ENCODE assay signal across 20 cellular contexts in the genomic region with DNA sequence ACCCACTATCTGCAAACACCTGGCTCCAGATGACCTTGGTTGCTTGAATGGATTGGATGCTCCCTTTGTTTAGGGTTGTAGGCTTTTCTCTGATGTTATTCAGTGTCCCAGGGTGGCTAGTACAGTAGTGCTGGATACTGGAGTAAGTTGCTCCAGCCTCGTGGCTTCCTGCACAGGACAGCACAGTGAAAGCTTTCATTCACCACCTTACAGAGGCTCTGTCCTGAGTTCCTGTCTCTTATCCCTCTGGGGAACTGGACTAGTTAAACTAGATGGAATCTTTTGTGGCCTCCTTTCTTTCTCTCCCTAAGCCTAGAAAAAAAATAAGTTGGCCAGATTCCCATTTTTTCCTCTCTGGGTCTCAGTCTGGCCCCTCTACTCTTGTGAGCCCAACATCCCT. TPM values are rescaled to one million over a fixed set of nuclear protein-coding genes. Genes with fewer than 3 reads are reported as not detected.
DNase-seq lines count a peak whose midpoint lies in the region; ATAC-seq and TF ChIP-seq lines count a peak whose summit lies in the region.
"Had no signal": no experiment of that assay in that cellular context is flagged by ENCODE, and none has a peak within 500 bp of the region (broad histone marks: within the 10 kb centered on the region; RNA-seq: fewer than 3 reads in every experiment).

No MANE protein-coding gene starts in this region.

- H3K4me3 ChIP-seq in breast epithelium = no peak overlapping the region
- H3K4me3 ChIP-seq: A549; BLaER1 treated with 17β-estradiol and CSF1 and Interleukin-3, amounts not matched to agents 10 nM and 100 nM had no signal

- no peak for ATAC-seq in CD4-positive, alpha-beta T cell (ENCODE audit: poor library complexity)
- ATAC-seq: A549 had no signal

- H3K4me1 Mint-ChIP-seq in MCF 10A (ENCODE audit: insufficient read depth, unreplicated experiment) (no peaks in the 10 kb centered on the region), nephron progenitor cell (no peaks in the 10 kb centered on the region)
- no peaks in the 10 kb centered on the region for H3K4me1 Mint-ChIP-seq in CD4-positive, alpha-beta T cell (ENCODE audit: low read depth)
- H3K4me1 Mint-ChIP-seq: CD4-positive, alpha-beta memory T cell had no signal

- intact Hi-C loops in MCF 10A (cut with micrococcal nuclease) (no loop called here), breast epithelium (cut with DNase I; ENCODE audit: low total_unique reads) (no loop called here)
- intact Hi-C loops in CD4-positive, alpha-beta T cell (cut with DNase I, micrococcal nuclease) = no loop called here

- CTCF ChIA-PET in MCF 10A (lab: Yijun Ruan, JAX) = no interaction called here
- CTCF ChIA-PET in CD4-positive, alpha-beta T cell (lab: Charles Lee) = no interaction called here

- H3K4me1 ChIP-seq in breast epithelium = no peaks in the 10 kb centered on the region
- H3K4me1 ChIP-seq: A549, BE2C, Caco-2 had no signal

- H3K9me3 ChIP-seq in breast epithelium = no peaks in the 10 kb centered on the region
- no peaks in the 10 kb centered on the region for H3K9me3 ChIP-seq in CD4-positive, alpha-beta T cell (ENCODE audit: control insufficient read depth, low read length)
- H3K9me3 ChIP-seq: A549; BE2C; BLaER1 treated with 17β-estradiol and CSF1 and Interleukin-3, amounts not matched to agents 10 nM and 100 nM; Caco-2 had no signal

- H3K27me3 ChIP-seq in breast epithelium = no peaks in the 10 kb centered on the region
- H3K27me3 ChIP-seq in CD4-positive, alpha-beta T cell (ENCODE audit: control insufficient read depth, insufficient read depth, low read length) = no peaks in the 10 kb centered on the region
- H3K27me3 ChIP-seq: BE2C; BLaER1 treated with 17β-estradiol and CSF1 and Interleukin-3, amounts not matched to agents 10 nM and 100 nM had no signal

- no peak overlapping the region for H3K4me3 Mint-ChIP-seq in MCF 10A (ENCODE audit: unreplicated experiment)
- no peak overlapping the region for H3K4me3 Mint-ChIP-seq in nephron progenitor cell
- H3K4me3 Mint-ChIP-seq in CD4-positive, alpha-beta T cell = no peak overlapping the region
- H3K4me3 Mint-ChIP-seq: CD14-positive monocyte; CD4-positive, alpha-beta memory T cell; HFFc6 had no signal

- H3K27ac Mint-ChIP-seq in MCF 10A (ENCODE audit: low read depth, unreplicated experiment) = peak overlapping the region; percentile 46
- peak overlapping the region; percentile 47 for H3K27ac Mint-ChIP-seq in nephron progenitor cell
- H3K27ac Mint-ChIP-seq in CD4-positive, alpha-beta T cell = no peak overlapping the region
- H3K27ac Mint-ChIP-seq: CD4-positive, alpha-beta memory T cell; HFFc6 had no signal

- no peak for TF ChIP-seq CTCF in MCF 10A (IDR thresholded peaks at IDR 0.05; ENCODE audit: unreplicated experiment)
- TF ChIP-seq CTCF in breast epithelium (IDR thresholded peaks at IDR 0.05) = no peak
- TF ChIP-seq CTCF in nephron progenitor cell (IDR thresholded peaks at IDR 0.05) = no peak
- TF ChIP-seq CTCF in CD4-positive, alpha-beta T cell (IDR thresholded peaks at IDR 0.05) = no peak

- no TSS peak for BruUV-seq in MCF 10A (replicated peaks; lab: Mats Ljungman, UMichigan)

- H3K27me3 Mint-ChIP-seq in MCF 10A (ENCODE audit: insufficient read depth, unreplicated experiment) = no peaks in the 10 kb centered on the region
- no peaks in the 10 kb centered on the region for H3K27me3 Mint-ChIP-seq in nephron progenitor cell (ENCODE audit: low read depth, poor library complexity)
- no peaks in the 10 kb centered on the region for H3K27me3 Mint-ChIP-seq in CD4-positive, alpha-beta T cell
- H3K27me3 Mint-ChIP-seq: CD4-positive, alpha-beta memory T cell had no signal

- DNase-seq in MCF 10A (ENCODE audit: unreplicated experiment) (no peak), breast epithelium (ENCODE audit: low spot score in 2 of 2) (no peak), SK-MEL-5 (ENCODE audit: low read depth, low spot score) (peak; percentile 93), nephron progenitor cell (no peak), NCI-H146 (lab: John Stamatoyannopoulos, UW) (no peak), cerebellar nuclear complex (lab: John Stamatoyannopoulos, UW) (no peak)
- no peak for DNase-seq in CD4-positive, alpha-beta T cell
- DNase-seq: 8988T; ACHN; AML-193; BE2C; Caco-2; CD4-positive, alpha-beta memory T cell; DMS153; DND-41; H7; HFFc6 had no signal

- no peak overlapping the region for H3K27ac ChIP-seq in breast epithelium
- no peak overlapping the region for H3K27ac ChIP-seq in CD4-positive, alpha-beta T cell (ENCODE audit: low read depth, low read length)
- H3K27ac ChIP-seq: A549; BLaER1 treated with 17β-estradiol and CSF1 and Interleukin-3, amounts not matched to agents 10 nM and 100 nM had no signal

- H3K9me3 Mint-ChIP-seq in MCF 10A (ENCODE audit: unreplicated experiment) (no peaks in the 10 kb centered on the region), nephron progenitor cell (no peaks in the 10 kb centered on the region)
- H3K9me3 Mint-ChIP-seq in CD4-positive, alpha-beta T cell = no peaks in the 10 kb centered on the region
- H3K9me3 Mint-ChIP-seq: CD4-positive, alpha-beta memory T cell; HFFc6 had no signal

- in situ Hi-C loops in SK-MEL-5 (cut with HindIII; ENCODE audit: low pct_unique_long_range_greater_than_20kb, low sequenced_read_pairs) = no loop called here

- POLR2A ChIA-PET in MCF 10A (lab: Yijun Ruan, JAX) = no interaction called here
- POLR2A ChIA-PET in CD4-positive, alpha-beta T cell (lab: Charles Lee) = no interaction called here

- no peak for TF ChIP-seq POLR2A in breast epithelium (IDR thresholded peaks at IDR 0.05)

- no peaks in the 10 kb centered on the region for H3K36me3 ChIP-seq in breast epithelium

- H3K36me3 Mint-ChIP-seq in MCF 10A (ENCODE audit: insufficient read depth, unreplicated experiment) (peaks cover 18% of the 10 kb centered on the region), nephron progenitor cell (ENCODE audit: low read depth) (peaks cover 41% of the 10 kb centered on the region)
- H3K36me3 Mint-ChIP-seq in CD4-positive, alpha-beta T cell (ENCODE audit: low read depth) = peaks cover 70% of the 10 kb centered on the region

RNA-seq across cellular contexts. Expression of a gene that starts 42.6 kb away (rescaled TPM):
- total RNA-seq in MCF 10A (2022) (36.8 and 41.6 TPM in 2 replicates), breast epithelium (10 to 100 TPM in 2 of 3 donors, 1 to 10 TPM in 1; 6.9 to 28.2 (median 15.7) TPM)
- total RNA-seq in SK-MEL-5 (2014; rRNA removed; shearing (Covaris generic)) = 111 and 119 TPM in 2 replicates
- polyA plus RNA-seq in SK-MEL-5 (2015; cell fraction: cytosol; rRNA removed) = 44.5 and 47.7 TPM in 2 replicates
- 10.7 and 14.1 TPM in 2 replicates for polyA plus RNA-seq in SK-MEL-5 (2015; cell fraction: nucleus; rRNA removed)
- total RNA-seq in CD4-positive, alpha-beta T cell = 10 to 100 TPM in 1 of 2 experiments, 1 to 10 TPM in 1; 9.5 to 10.1 TPM

RNA-seq across cellular contexts. Expression of a gene that starts 46.4 kb away (rescaled TPM):
- 87.1 and 103 TPM in 2 replicates for total RNA-seq in MCF 10A (2022)
- total RNA-seq in breast epithelium = 10 to 100 TPM; 58.9 to 76.7 (median 74.2) TPM
- total RNA-seq in SK-MEL-5 (2014; rRNA removed; shearing (Covaris generic)) = 149 TPM in 2 replicates
- 152 and 200 TPM in 2 replicates for polyA plus RNA-seq in SK-MEL-5 (2015; cell fraction: cytosol; rRNA removed)
- polyA plus RNA-seq in SK-MEL-5 (2015; cell fraction: nucleus; rRNA removed) = 118 and 154 TPM in 2 replicates
- 10 to 100 TPM; 20.7 to 23.9 TPM for total RNA-seq in CD4-positive, alpha-beta T cell

RNA-seq across cellular contexts. Expression of a gene that starts 46.5 kb away (rescaled TPM):
- total RNA-seq in MCF 10A (2022) (21.6 and 26.4 TPM in 2 replicates), breast epithelium (10 to 100 TPM in 1 of 3 donors, 1 to 10 TPM in 2; 8.5 to 19.0 (median 9.5) TPM)
- total RNA-seq in SK-MEL-5 (2014; rRNA removed; shearing (Covaris generic)) = 15.7 and 17.7 TPM in 2 replicates
- 21.6 and 24.2 TPM in 2 replicates for polyA plus RNA-seq in SK-MEL-5 (2015; cell fraction: cytosol; rRNA removed)
- 39.8 and 58.9 TPM in 2 replicates for polyA plus RNA-seq in SK-MEL-5 (2015; cell fraction: nucleus; rRNA removed)
- 1 to 10 TPM; 6.2 to 7.6 TPM for total RNA-seq in CD4-positive, alpha-beta T cell
